Comparison of ENCODE assay signal across 7 cellular contexts in the genomic region with DNA sequence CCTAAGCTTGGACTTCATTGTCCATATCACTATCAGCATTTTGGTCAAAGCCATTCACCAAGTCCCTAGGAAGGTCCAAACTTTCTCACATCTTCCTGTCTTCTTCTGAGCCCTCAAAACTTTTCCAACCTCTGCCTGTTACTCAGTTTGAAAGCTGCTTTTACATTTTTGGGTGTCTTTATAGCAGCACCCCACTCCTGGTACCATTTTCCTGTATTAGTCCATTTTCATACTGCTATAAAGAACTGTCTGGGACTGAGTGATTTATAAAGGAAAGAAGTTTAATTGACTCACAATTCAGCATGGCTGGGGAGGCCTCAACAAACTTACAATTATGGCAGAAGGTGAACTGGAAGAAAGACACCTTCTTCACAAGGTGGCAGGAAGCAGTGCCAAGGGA.
"Had no signal": no experiment of that assay in that cellular context is flagged by ENCODE, and none has a peak within 500 bp of the region (broad histone marks: within the 10 kb centered on the region; RNA-seq: fewer than 3 reads in every experiment).

No MANE protein-coding gene starts in this region.

- DNase-seq: GDM1, GF-D8 had no signal

- FAIRE-seq: G401.6, GM12891, GM12892, GM18507, GM19239 had no signal
